11 cellular contexts compared by ENCODE assay signal in genomic region chr20:50313223-50313820, GRCh38.
DNase-seq lines count a peak whose midpoint lies in the region; ATAC-seq, FAIRE-seq and TF ChIP-seq lines count a peak whose summit lies in the region.
"Had no signal": no experiment of that assay in that cellular context is flagged by ENCODE, and none has a peak within 500 bp of the region (broad histone marks: within the 10 kb centered on the region; RNA-seq: fewer than 3 reads in every experiment).

No MANE protein-coding gene starts in this region.

- H3K4me2 ChIP-seq in K562 (ENCODE audit: insufficient read depth, low read length), result peak overlapping the region; percentile 12; the same call in 1 of the 2 replicates

- FAIRE-seq in K562 (lab: Jason Lieb, UNC), result peak; percentile 67

- H3K9ac ChIP-seq in K562 (ENCODE audit: insufficient read depth in 1 of 2, low read depth in 2 of 2, low read length in 2 of 2), result no peak overlapping the region

- TF ChIP-seq CTCF in K562 (IDR thresholded peaks at IDR 0.05 in 2 of 3, conservative IDR thresholded peaks at IDR 0.05 in 1 of 3; ENCODE audit: insufficient read depth in 2 of 3, low read depth in 1 of 3, low read length in 3 of 3) (no peak), thyroid gland (IDR thresholded peaks at IDR 0.05) (no peak)

- no peak for TF ChIP-seq EP300 in K562 (IDR thresholded peaks at IDR 0.05; ENCODE audit: low read length)

- TF ChIP-seq POLR2A in K562 (conservative IDR thresholded peaks at IDR 0.05), result no peak
- TF ChIP-seq POLR2A in thyroid gland (IDR thresholded peaks at IDR 0.05), result no peak

- no TSS peak for BruUV-seq in K562 (replicated peaks; lab: Mats Ljungman, UMichigan)

- H3K27ac ChIP-seq in K562 (ENCODE audit: extremely low read depth, low read depth, low read length) (no peak overlapping the region), thyroid gland (peak overlapping the region; percentile 14 to 88 (median 72))
- H3K27ac ChIP-seq: HL-60 had no signal

- POLR2A ChIA-PET in K562 (lab: Yijun Ruan, JAX), result interaction anchor here (0.6 to 1.5 kb wide), 4 partner anchors 8 to 22 kb away, joined by 4 to 5 read pairs (median 4); no protein-coding TSS in a partner anchor

- H3K4me1 ChIP-seq in K562 (replicated peaks in 1 of 2; ENCODE audit: control insufficient read depth in 2 of 2, insufficient read depth in 2 of 2, low read length in 2 of 2), result peaks cover 10 to 16% of the 10 kb centered on the region in 2 experiments
- H3K4me1 ChIP-seq in thyroid gland, result peaks cover 19 to 44% of the 10 kb centered on the region in 2 donors

- in situ Hi-C loops in K562 (cut with MboI), result no loop called here
- in situ Hi-C loops in G401 (cut with HindIII; ENCODE audit: low sequenced_read_pairs), result no loop called here

- H2AFZ ChIP-seq in K562 (ENCODE audit: low read depth, low read length), result peak overlapping the region; percentile 70

- CTCF ChIA-PET in K562 (lab: Yijun Ruan, JAX; ENCODE audit: low intra/inter-chr PET ratio), result no interaction called here

- H4K20me1 ChIP-seq in K562 (replicated peaks; ENCODE audit: control insufficient read depth, insufficient read depth, low read length), result no peaks in the 10 kb centered on the region

- H3K4me3 ChIP-seq in K562 (no peak overlapping the region), thyroid gland (replicated peaks in 1 of 3) (no peak overlapping the region)

- no peak for TF ChIP-seq RAD21 in K562 (CRISPR knock-in tag; conservative IDR thresholded peaks at IDR 0.05 in 1 of 2, IDR thresholded peaks at IDR 0.05 in 1 of 2)

- intact Hi-C loops in K562 (cut with micrococcal nuclease), result no loop called here
- intact Hi-C loops in thyroid gland (cut with DNase I), result no loop called here

- H3K36me3 ChIP-seq in K562 (ENCODE audit: control insufficient read depth, insufficient read depth, low read length) (no peaks in the 10 kb centered on the region), thyroid gland (no peaks in the 10 kb centered on the region)

- 32% methylated on average over 6 of the region's 6 CpGs for WGBS in K562 (ENCODE audit: insufficient coverage, low coverage, missing lambda C conversion rate)
- 82 to 84% methylated on average over 6 of the region's 6 CpGs for WGBS in thyroid gland, 2 donors

- peak; percentile 87 for ATAC-seq in K562

- DNase-seq in M059J (ENCODE audit: low read depth), result peak; percentile 72
- peak in 3 of 4 experiments; percentile 66 to 79 (median 69) for DNase-seq in K562 (ENCODE audit: extremely low read depth in 1 of 4, low spot score in 3 of 4)
- DNase-seq in kidney tubule cell (ENCODE audit: low spot score), result peak; percentile 65
- no peak for DNase-seq in thyroid gland
- no peak for DNase-seq in GM19240 (ENCODE audit: insufficient read length, low spot score)
- DNase-seq in stimulated activated CD8-positive, alpha-beta memory T cell treated with anti-CD3 and anti-CD28 coated beads, Interleukin-4, amount 100 ng/mL, for 48 hours, result no peak
- no peak for DNase-seq in effector CD4-positive, alpha-beta T cell
- DNase-seq in G401 (ENCODE audit: low spot score), result no peak
- DNase-seq: amygdala, NCI-H1930 had no signal

- H3K79me2 ChIP-seq in K562 (ENCODE audit: control insufficient read depth, insufficient read depth, low read length), result no peaks in the 10 kb centered on the region

- no peaks in the 10 kb centered on the region for H3K9me3 ChIP-seq in K562 (replicated peaks; ENCODE audit: control insufficient read depth, insufficient read depth, low read depth, low read length)
- H3K9me3 ChIP-seq in thyroid gland, result no peaks in the 10 kb centered on the region

- no peaks in the 10 kb centered on the region for H3K9me1 ChIP-seq in K562 (ENCODE audit: control insufficient read depth, insufficient read depth, low read length)

- H3K27me3 ChIP-seq in K562 (ENCODE audit: control insufficient read depth in 2 of 2, insufficient read depth in 2 of 2, low read length in 2 of 2) (peaks cover 0 to 4% of the 10 kb centered on the region in 2 experiments; a peak in 1 of 5 replicates), thyroid gland (no peaks in the 10 kb centered on the region)

TF ChIP-seq in K562, 482 proteins besides CTCF, POLR2A, EP300 and RAD21 (continues in another document):
- TF ChIP-seq SP2 (IDR thresholded peaks at IDR 0.05; ENCODE audit: extremely low read depth, low read depth, low read length, poor library complexity, severe bottlenecking) (no peak), FOXA3 (CRISPR knock-in tag; conservative IDR thresholded peaks at IDR 0.05 in 1 of 2, IDR thresholded peaks at IDR 0.05 in 1 of 2) (no peak), ZNF766 (CRISPR knock-in tag; conservative IDR thresholded peaks at IDR 0.05) (no peak), USF1 (CRISPR knock-in tag; IDR thresholded peaks at IDR 0.05) (peak; percentile 98), ZBTB2 (IDR thresholded peaks at IDR 0.05) (no peak), RBM25 (IDR thresholded peaks at IDR 0.05; ENCODE audit: low read depth, low read length, severe bottlenecking) (peak; percentile 53), ZNF76 (CRISPR knock-in tag; IDR thresholded peaks at IDR 0.05; ENCODE audit: borderline replicate concordance) (0 out of 2 replicates have a peak, but pooled peaks have one; percentile 33), ARID4B (CRISPR knock-in tag; IDR thresholded peaks at IDR 0.05) (no peak), UBTF (IDR thresholded peaks at IDR 0.05; ENCODE audit: borderline replicate concordance in 1 of 2, low read depth in 2 of 2, low read length in 2 of 2) (no peak)

Comparison
In these comparisons a context has a peak if more than half of its experiments do, and no peak if none do; other contexts are left out.
1. DNase-seq: peak in M059J (single experiment), K562 (3 of 4) and kidney tubule cell (single experiment); none in thyroid gland (0 of 2), GM19240 (single experiment), stimulated activated CD8-positive, alpha-beta memory T cell treated with anti-CD3 and anti-CD28 coated beads, Interleukin-4, amount 100 ng/mL, for 48 hours (single experiment), effector CD4-positive, alpha-beta T cell (single experiment) and G401 (single experiment).